ENCODE assay signal across 1 cellular context in genomic region chr12:49130151-49131050, GRCh38.
A peak's percentile ranks its signal among the peaks of the same experiment; 100 is the strongest.
TF ChIP-seq lines count a peak whose summit lies in the region.

No MANE protein-coding gene starts in this region.

TF ChIP-seq in HepG2, 621 proteins besides CTCF, POLR2A, EP300 and RAD21 (continued from another document and continues in another):
- TF ChIP-seq, protein P1, sequence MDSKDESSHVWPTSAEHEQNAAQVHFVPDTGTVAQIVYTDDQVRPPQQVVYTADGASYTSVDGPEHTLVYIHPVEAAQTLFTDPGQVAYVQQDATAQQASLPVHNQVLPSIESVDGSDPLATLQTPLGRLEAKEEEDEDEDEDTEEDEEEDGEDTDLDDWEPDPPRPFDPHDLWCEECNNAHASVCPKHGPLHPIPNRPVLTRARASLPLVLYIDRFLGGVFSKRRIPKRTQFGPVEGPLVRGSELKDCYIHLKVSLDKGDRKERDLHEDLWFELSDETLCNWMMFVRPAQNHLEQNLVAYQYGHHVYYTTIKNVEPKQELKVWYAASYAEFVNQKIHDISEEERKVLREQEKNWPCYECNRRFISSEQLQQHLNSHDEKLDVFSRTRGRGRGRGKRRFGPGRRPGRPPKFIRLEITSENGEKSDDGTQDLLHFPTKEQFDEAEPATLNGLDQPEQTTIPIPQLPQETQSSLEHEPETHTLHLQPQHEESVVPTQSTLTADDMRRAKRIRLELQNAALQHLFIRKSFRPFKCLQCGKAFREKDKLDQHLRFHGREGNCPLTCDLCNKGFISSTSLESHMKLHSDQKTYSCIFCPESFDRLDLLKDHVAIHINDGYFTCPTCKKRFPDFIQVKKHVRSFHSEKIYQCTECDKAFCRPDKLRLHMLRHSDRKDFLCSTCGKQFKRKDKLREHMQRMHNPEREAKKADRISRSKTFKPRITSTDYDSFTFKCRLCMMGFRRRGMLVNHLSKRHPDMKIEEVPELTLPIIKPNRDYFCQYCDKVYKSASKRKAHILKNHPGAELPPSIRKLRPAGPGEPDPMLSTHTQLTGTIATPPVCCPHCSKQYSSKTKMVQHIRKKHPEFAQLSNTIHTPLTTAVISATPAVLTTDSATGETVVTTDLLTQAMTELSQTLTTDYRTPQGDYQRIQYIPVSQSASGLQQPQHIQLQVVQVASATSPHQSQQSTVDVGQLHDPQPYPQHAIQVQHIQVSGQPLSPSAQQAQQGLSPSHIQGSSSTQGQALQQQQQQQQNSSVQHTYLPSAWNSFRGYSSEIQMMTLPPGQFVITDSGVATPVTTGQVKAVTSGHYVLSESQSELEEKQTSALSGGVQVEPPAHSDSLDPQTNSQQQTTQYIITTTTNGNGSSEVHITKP (CRISPR knock-in tag; IDR thresholded peaks at IDR 0.05; ENCODE audit: low read depth) = 0 out of 2 replicates have a peak, but pooled peaks have one; percentile 51
- TF ChIP-seq CC2D1A (CRISPR knock-in tag; IDR thresholded peaks at IDR 0.05) (peak; percentile 97), ZBTB7A (CRISPR knock-in tag; IDR thresholded peaks at IDR 0.05) (no peak), ATF7-NPFF (CRISPR knock-in tag; IDR thresholded peaks at IDR 0.05; ENCODE audit: low read depth) (peak; percentile 87), ZNF484 (CRISPR knock-in tag; IDR thresholded peaks at IDR 0.05; ENCODE audit: borderline replicate concordance, low read depth) (no peak), CHD2 (IDR thresholded peaks at IDR 0.05; ENCODE audit: low read depth, low read length) (no peak), NFYB (CRISPR knock-in tag; IDR thresholded peaks at IDR 0.05) (no peak), SP140L (CRISPR knock-in tag; IDR thresholded peaks at IDR 0.05; ENCODE audit: borderline replicate concordance) (no peak), DNMT1 (CRISPR knock-in tag; IDR thresholded peaks at IDR 0.05) (peak; percentile 78), ZNF740 (CRISPR knock-in tag; IDR thresholded peaks at IDR 0.05) (no peak), ZNF124 (CRISPR knock-in tag; IDR thresholded peaks at IDR 0.05) (no peak; the same call in 1 of the 2 replicates), ZNF589 (CRISPR knock-in tag; conservative IDR thresholded peaks at IDR 0.05) (peak; percentile 40; the same call in 1 of the 2 replicates), PBX2 (CRISPR knock-in tag; IDR thresholded peaks at IDR 0.05) (no peak), KLF13 (CRISPR knock-in tag; IDR thresholded peaks at IDR 0.05) (no peak), AKNA (CRISPR knock-in tag; IDR thresholded peaks at IDR 0.05; ENCODE audit: borderline replicate concordance) (no peak; the same call in 1 of the 2 replicates), NFIC (IDR thresholded peaks at IDR 0.05; ENCODE audit: low read length) (0 out of 2 replicates have a peak, but pooled peaks have one; percentile 3), POLR2AphosphoS2 (IDR thresholded peaks at IDR 0.05; ENCODE audit: low read depth, low read length) (no peak), ZNF564 (CRISPR knock-in tag; IDR thresholded peaks at IDR 0.05) (peak; percentile 79), EHMT2 (IDR thresholded peaks at IDR 0.05; ENCODE audit: borderline replicate concordance, low read depth, low read length) (no peak), HOXA3 (CRISPR knock-in tag; IDR thresholded peaks at IDR 0.05) (peak; percentile 44; the same call in 1 of the 2 replicates), HOXA7 (CRISPR knock-in tag; IDR thresholded peaks at IDR 0.05) (peak; percentile 83; the same call in 1 of the 2 replicates), JUND (CRISPR knock-in tag; IDR thresholded peaks at IDR 0.05) (peak; percentile 68; the same call in 1 of the 2 replicates), NFYC (CRISPR knock-in tag; IDR thresholded peaks at IDR 0.05) (no peak), CBFB (CRISPR knock-in tag; IDR thresholded peaks at IDR 0.05) (0 out of 2 replicates have a peak, but pooled peaks have one; percentile 52), ZNF253 (CRISPR knock-in tag; IDR thresholded peaks at IDR 0.05; ENCODE audit: borderline replicate concordance) (0 out of 2 replicates have a peak, but pooled peaks have one; percentile 80), ZHX2 (IDR thresholded peaks at IDR 0.05; ENCODE audit: low read depth) (no peak), ZHX2 (CRISPR knock-in tag; IDR thresholded peaks at IDR 0.05; ENCODE audit: borderline replicate concordance) (no peak; the same call in 1 of the 2 replicates), CREB3 (CRISPR knock-in tag; IDR thresholded peaks at IDR 0.05) (peak; percentile 39; the same call in 1 of the 2 replicates), RARA (CRISPR knock-in tag; IDR thresholded peaks at IDR 0.05) (peak; percentile 45; the same call in 1 of the 2 replicates), TCF12 (IDR thresholded peaks at IDR 0.05) (no peak), TCF12 (CRISPR knock-in tag; IDR thresholded peaks at IDR 0.05) (peak; percentile 16; the same call in 1 of the 2 replicates), PRDM4 (CRISPR knock-in tag; IDR thresholded peaks at IDR 0.05; ENCODE audit: borderline replicate concordance) (peak; percentile 75; the same call in 1 of the 2 replicates), ZNF83 (CRISPR knock-in tag; IDR thresholded peaks at IDR 0.05; ENCODE audit: borderline replicate concordance) (0 out of 2 replicates have a peak, but pooled peaks have one; percentile 78), ZSCAN29 (CRISPR knock-in tag; conservative IDR thresholded peaks at IDR 0.05) (no peak), NCOA1 (CRISPR knock-in tag; IDR thresholded peaks at IDR 0.05) (peak; percentile 71; the same call in 1 of the 2 replicates), SP2 (CRISPR knock-in tag; IDR thresholded peaks at IDR 0.05) (0 out of 2 replicates have a peak, but pooled peaks have one; percentile 30), CBX1 (IDR thresholded peaks at IDR 0.05; ENCODE audit: low read depth) (no peak), JUNB (CRISPR knock-in tag; IDR thresholded peaks at IDR 0.05; ENCODE audit: borderline replicate concordance) (peak; percentile 85; the same call in 1 of the 2 replicates)
